1 cellular context compared by ENCODE assay signal in genomic region chr1:15322648-15323350, GRCh38.
A peak's percentile ranks its signal among the peaks of the same experiment; 100 is the strongest.
TF ChIP-seq lines count a peak whose summit lies in the region.

No MANE protein-coding gene starts in this region.

TF ChIP-seq in K562, 482 proteins besides CTCF, POLR2A, EP300 and RAD21 (continued from another document and continues in another):
- TF ChIP-seq AFF4 (CRISPR knock-in tag; IDR thresholded peaks at IDR 0.05) (no peak), FUS (optimal IDR thresholded peaks at IDR 0.05; ENCODE audit: low read depth, low read length) (no peak), ZNF766 (CRISPR knock-in tag; conservative IDR thresholded peaks at IDR 0.05) (peak; percentile 88), SPI1 (IDR thresholded peaks at IDR 0.05; ENCODE audit: borderline replicate concordance, low read depth, low read length) (no peak), ZHX1 (conservative IDR thresholded peaks at IDR 0.05; ENCODE audit: low read length) (no peak), TAF15 (IDR thresholded peaks at IDR 0.05; ENCODE audit: low read depth, low read length) (no peak), GATA2 (CRISPR knock-in tag; IDR thresholded peaks at IDR 0.05) (0 out of 2 replicates have a peak, but pooled peaks have one; percentile 23), FIP1L1 (IDR thresholded peaks at IDR 0.05; ENCODE audit: low read depth, low read length, poor library complexity, severe bottlenecking) (no peak), HDAC1 (IDR thresholded peaks at IDR 0.05) (peak in 1 of 2 experiments; percentile 64; a peak in 1 of 4 replicates), BMI1 (IDR thresholded peaks at IDR 0.05; ENCODE audit: low read length) (no peak), RCOR1 (IDR thresholded peaks at IDR 0.05; ENCODE audit: borderline replicate concordance in 1 of 2, low read depth in 2 of 2, low read length in 2 of 2) (peak; percentile 82 to 94), MGA (IDR thresholded peaks at IDR 0.05) (peak; percentile 88), IFI16 (CRISPR knock-in tag; IDR thresholded peaks at IDR 0.05) (no peak), ZNF75A (CRISPR knock-in tag; IDR thresholded peaks at IDR 0.05) (no peak), FOXM1 (IDR thresholded peaks at IDR 0.05; ENCODE audit: low read depth) (peak; percentile 50; the same call in 1 of the 2 replicates), FOXM1 (CRISPR knock-in tag; IDR thresholded peaks at IDR 0.05; ENCODE audit: low read depth) (no peak), ZNF408 (CRISPR knock-in tag; IDR thresholded peaks at IDR 0.05; ENCODE audit: low read depth) (no peak), TARDBP (IDR thresholded peaks at IDR 0.05) (no peak), SIN3A (IDR thresholded peaks at IDR 0.05; ENCODE audit: borderline replicate concordance in 2 of 2, control insufficient read depth in 1 of 2, low read depth in 2 of 2, low read length in 2 of 2) (no peak), CTBP1 (IDR thresholded peaks at IDR 0.05; ENCODE audit: borderline replicate concordance) (no peak), HDAC3 (IDR thresholded peaks at IDR 0.05; ENCODE audit: borderline replicate concordance, partially characterized antibody) (no peak), TRIM24 (IDR thresholded peaks at IDR 0.05) (0 out of 4 replicates have a peak, but pooled peaks of 1 of the 2 experiments have one; percentile 27), ARID3B (CRISPR knock-in tag; IDR thresholded peaks at IDR 0.05; ENCODE audit: borderline replicate concordance) (no peak), USF1 (CRISPR knock-in tag; IDR thresholded peaks at IDR 0.05) (no peak), MEIS2 (IDR thresholded peaks at IDR 0.05; ENCODE audit: partially characterized antibody) (peak; percentile 93), PATZ1 (CRISPR knock-in tag; IDR thresholded peaks at IDR 0.05; ENCODE audit: borderline replicate concordance) (no peak), ZNF740 (CRISPR knock-in tag; IDR thresholded peaks at IDR 0.05) (no peak), ZNF740 (tag; IDR thresholded peaks at IDR 0.05) (no peak), ETV5 (CRISPR knock-in tag; IDR thresholded peaks at IDR 0.05; ENCODE audit: low read depth) (no peak), TEAD4 (IDR thresholded peaks at IDR 0.05; ENCODE audit: low read length) (peak; percentile 83), TEAD4 (CRISPR knock-in tag; IDR thresholded peaks at IDR 0.05; ENCODE audit: borderline replicate concordance) (no peak), ATF1 (CRISPR knock-in tag; IDR thresholded peaks at IDR 0.05) (no peak), ATF1 (tag; IDR thresholded peaks at IDR 0.05) (peak; percentile 8; the same call in 1 of the 2 replicates), SRSF3 (IDR thresholded peaks at IDR 0.05; ENCODE audit: insufficient read depth, low read length) (no peak), NFE2L1 (tag; IDR thresholded peaks at IDR 0.05; ENCODE audit: borderline replicate concordance, low read depth) (no peak), ZC3H8 (IDR thresholded peaks at IDR 0.05) (no peak)
